ENCODE assay signal across 1 cellular context in the genomic region with DNA sequence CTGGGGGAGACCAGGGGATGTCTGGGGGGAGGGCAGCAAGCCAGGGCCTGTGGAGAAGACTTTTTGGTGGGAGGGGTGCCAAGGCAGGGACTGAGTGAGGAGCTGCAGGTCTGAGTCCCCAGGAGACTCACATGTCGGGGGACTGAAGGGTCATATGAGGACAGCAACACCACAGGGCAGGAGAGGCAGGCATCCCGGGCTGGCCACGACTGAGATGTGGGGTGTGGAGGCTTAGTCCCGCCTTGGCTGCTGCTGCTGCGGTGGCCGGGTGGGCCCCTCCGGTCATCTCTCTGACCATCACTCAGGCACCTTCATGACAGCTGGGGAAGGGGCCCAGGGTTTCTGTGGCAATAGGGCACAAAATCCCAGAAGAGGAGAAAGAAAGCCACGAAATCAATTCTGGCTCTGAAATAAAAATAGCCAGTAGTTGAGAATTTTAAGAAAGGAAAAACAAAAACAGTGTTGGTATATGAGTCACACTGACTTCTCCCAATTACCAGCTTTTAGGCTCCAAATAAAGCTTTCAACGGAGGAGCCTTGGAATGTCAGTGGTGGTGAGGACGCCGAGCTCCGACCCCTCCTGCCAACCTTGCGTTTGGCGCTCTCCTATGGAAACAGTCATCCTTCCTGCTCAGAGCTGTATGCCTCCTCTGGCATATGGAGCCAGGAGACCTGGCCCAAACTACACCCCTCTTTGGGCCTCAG.
TF ChIP-seq lines count a peak whose summit lies in the region.

No MANE protein-coding gene starts in this region.

TF ChIP-seq in GM23338, 12 proteins besides CTCF, POLR2A, EP300 and RAD21 (continued from another document):
- TF ChIP-seq, protein P1, sequence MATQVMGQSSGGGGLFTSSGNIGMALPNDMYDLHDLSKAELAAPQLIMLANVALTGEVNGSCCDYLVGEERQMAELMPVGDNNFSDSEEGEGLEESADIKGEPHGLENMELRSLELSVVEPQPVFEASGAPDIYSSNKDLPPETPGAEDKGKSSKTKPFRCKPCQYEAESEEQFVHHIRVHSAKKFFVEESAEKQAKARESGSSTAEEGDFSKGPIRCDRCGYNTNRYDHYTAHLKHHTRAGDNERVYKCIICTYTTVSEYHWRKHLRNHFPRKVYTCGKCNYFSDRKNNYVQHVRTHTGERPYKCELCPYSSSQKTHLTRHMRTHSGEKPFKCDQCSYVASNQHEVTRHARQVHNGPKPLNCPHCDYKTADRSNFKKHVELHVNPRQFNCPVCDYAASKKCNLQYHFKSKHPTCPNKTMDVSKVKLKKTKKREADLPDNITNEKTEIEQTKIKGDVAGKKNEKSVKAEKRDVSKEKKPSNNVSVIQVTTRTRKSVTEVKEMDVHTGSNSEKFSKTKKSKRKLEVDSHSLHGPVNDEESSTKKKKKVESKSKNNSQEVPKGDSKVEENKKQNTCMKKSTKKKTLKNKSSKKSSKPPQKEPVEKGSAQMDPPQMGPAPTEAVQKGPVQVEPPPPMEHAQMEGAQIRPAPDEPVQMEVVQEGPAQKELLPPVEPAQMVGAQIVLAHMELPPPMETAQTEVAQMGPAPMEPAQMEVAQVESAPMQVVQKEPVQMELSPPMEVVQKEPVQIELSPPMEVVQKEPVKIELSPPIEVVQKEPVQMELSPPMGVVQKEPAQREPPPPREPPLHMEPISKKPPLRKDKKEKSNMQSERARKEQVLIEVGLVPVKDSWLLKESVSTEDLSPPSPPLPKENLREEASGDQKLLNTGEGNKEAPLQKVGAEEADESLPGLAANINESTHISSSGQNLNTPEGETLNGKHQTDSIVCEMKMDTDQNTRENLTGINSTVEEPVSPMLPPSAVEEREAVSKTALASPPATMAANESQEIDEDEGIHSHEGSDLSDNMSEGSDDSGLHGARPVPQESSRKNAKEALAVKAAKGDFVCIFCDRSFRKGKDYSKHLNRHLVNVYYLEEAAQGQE (IDR thresholded peaks at IDR 0.05; ENCODE audit: unreplicated experiment) = no peak
- TF ChIP-seq, protein P2, sequence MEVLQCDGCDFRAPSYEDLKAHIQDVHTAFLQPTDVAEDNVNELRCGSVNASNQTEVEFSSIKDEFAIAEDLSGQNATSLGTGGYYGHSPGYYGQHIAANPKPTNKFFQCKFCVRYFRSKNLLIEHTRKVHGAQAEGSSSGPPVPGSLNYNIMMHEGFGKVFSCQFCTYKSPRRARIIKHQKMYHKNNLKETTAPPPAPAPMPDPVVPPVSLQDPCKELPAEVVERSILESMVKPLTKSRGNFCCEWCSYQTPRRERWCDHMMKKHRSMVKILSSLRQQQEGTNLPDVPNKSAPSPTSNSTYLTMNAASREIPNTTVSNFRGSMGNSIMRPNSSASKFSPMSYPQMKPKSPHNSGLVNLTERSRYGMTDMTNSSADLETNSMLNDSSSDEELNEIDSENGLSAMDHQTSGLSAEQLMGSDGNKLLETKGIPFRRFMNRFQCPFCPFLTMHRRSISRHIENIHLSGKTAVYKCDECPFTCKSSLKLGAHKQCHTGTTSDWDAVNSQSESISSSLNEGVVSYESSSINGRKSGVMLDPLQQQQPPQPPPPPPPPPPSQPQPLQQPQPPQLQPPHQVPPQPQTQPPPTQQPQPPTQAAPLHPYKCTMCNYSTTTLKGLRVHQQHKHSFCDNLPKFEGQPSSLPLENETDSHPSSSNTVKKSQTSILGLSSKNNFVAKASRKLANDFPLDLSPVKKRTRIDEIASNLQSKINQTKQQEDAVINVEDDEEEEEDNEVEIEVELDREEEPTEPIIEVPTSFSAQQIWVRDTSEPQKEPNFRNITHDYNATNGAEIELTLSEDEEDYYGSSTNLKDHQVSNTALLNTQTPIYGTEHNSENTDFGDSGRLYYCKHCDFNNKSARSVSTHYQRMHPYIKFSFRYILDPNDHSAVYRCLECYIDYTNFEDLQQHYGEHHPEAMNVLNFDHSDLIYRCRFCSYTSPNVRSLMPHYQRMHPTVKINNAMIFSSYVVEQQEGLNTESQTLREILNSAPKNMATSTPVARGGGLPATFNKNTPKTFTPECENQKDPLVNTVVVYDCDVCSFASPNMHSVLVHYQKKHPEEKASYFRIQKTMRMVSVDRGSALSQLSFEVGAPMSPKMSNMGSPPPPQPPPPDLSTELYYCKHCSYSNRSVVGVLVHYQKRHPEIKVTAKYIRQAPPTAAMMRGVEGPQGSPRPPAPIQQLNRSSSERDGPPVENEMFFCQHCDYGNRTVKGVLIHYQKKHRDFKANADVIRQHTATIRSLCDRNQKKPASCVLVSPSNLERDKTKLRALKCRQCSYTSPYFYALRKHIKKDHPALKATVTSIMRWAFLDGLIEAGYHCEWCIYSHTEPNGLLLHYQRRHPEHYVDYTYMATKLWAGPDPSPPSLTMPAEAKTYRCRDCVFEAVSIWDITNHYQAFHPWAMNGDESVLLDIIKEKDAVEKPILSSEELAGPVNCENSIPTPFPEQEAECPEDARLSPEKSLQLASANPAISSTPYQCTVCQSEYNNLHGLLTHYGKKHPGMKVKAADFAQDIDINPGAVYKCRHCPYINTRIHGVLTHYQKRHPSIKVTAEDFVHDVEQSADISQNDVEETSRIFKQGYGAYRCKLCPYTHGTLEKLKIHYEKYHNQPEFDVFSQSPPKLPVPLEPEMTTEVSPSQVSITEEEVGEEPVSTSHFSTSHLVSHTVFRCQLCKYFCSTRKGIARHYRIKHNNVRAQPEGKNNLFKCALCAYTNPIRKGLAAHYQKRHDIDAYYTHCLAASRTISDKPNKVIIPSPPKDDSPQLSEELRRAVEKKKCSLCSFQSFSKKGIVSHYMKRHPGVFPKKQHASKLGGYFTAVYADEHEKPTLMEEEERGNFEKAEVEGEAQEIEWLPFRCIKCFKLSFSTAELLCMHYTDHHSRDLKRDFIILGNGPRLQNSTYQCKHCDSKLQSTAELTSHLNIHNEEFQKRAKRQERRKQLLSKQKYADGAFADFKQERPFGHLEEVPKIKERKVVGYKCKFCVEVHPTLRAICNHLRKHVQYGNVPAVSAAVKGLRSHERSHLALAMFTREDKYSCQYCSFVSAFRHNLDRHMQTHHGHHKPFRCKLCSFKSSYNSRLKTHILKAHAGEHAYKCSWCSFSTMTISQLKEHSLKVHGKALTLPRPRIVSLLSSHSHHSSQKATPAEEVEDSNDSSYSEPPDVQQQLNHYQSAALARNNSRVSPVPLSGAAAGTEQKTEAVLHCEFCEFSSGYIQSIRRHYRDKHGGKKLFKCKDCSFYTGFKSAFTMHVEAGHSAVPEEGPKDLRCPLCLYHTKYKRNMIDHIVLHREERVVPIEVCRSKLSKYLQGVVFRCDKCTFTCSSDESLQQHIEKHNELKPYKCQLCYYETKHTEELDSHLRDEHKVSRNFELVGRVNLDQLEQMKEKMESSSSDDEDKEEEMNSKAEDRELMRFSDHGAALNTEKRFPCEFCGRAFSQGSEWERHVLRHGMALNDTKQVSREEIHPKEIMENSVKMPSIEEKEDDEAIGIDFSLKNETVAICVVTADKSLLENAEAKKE (CRISPR knock-in tag; IDR thresholded peaks at IDR 0.05) = no peak
